In the genomic region with DNA sequence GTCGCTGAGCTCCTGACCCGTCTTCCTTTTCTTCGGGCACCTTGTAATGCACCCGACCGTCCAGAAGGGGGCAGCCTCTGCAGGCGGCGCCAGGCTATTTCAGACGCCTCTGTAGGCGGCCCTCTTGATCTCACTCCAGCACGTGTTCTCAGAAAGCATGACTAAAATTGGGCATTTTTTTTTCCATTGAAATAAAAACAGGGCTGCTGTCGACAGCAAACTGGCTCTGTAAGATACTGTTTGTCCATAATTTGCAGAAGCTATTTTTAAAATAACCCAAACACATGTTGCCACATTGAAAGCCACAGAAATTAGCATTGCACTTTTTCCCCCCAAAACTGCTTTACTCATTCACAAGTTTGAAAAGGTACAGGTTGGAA, we compare ENCODE assay signal across 8 cellular contexts.
DNase-seq lines count a peak whose midpoint lies in the region; ATAC-seq, FAIRE-seq and TF ChIP-seq lines count a peak whose summit lies in the region.

No MANE protein-coding gene starts in this region.

- H3K4me3 ChIP-seq in H7 (ENCODE audit: insufficient read depth, low read depth, low read length) (no peak overlapping the region), NB4 (ENCODE audit: low read depth, low read length) (no peak overlapping the region), HepG2 (replicated peaks in 1 of 3; ENCODE audit: insufficient read depth in 1 of 3, low read depth in 2 of 3, low read length in 3 of 3) (no peak overlapping the region)

- no peak overlapping the region for H3K27ac ChIP-seq in HepG2 (ENCODE audit: extremely low read length, insufficient read depth, low read length)

- intact Hi-C loops in HepG2 (cut with micrococcal nuclease; ENCODE audit: unreplicated experiment) = no loop called here

- TF ChIP-seq RAD21 in HepG2 (CRISPR knock-in tag; IDR thresholded peaks at IDR 0.05) = no peak; the same call in 1 of the 2 replicates

- peak; percentile 21 for FAIRE-seq in HepG2 (lab: Jason Lieb, UNC)

- H3K9me3 ChIP-seq in HepG2 (ENCODE audit: low read length) = no peaks in the 10 kb centered on the region; the same call in 1 of the 2 replicates

- TF ChIP-seq CTCF in NB4 (IDR thresholded peaks at IDR 0.05; ENCODE audit: low read depth, low read length) (peak; percentile 93), HepG2 (CRISPR knock-in tag; IDR thresholded peaks at IDR 0.05) (peak; percentile 60)

- H3K9ac ChIP-seq in HepG2 (ENCODE audit: insufficient read depth, low read depth, low read length) = no peak overlapping the region

- H3K27me3 ChIP-seq in H7 (ENCODE audit: control insufficient read depth, insufficient read depth, low read length) (peaks cover 8% of the 10 kb centered on the region), HepG2 (ENCODE audit: control insufficient read depth in 1 of 2, insufficient read depth in 2 of 2, low read length in 2 of 2) (peaks cover 0 to 22% of the 10 kb centered on the region in 2 experiments; a peak in 3 of 5 replicates)

- no TSS peak for BruUV-seq in HepG2 (replicated peaks; lab: Mats Ljungman, UMichigan)

- in situ Hi-C loops in HepG2 (cut with HindIII; ENCODE audit: extremely low pct_ligation_motif_present, low pct_unique_long_range_greater_than_20kb) = no loop called here

- ATAC-seq in HepG2 (peak; percentile 86), GM19397 (IDR thresholded peaks at IDR 0.05; ENCODE audit: unreplicated experiment) (no peak)

- H3K36me3 ChIP-seq in H7 (replicated peaks; ENCODE audit: control insufficient read depth, insufficient read depth, low read length) = no peaks in the 10 kb centered on the region
- H3K36me3 ChIP-seq in HepG2 (replicated peaks in 1 of 2; ENCODE audit: control insufficient read depth in 1 of 2, insufficient read depth in 2 of 2, low read length in 2 of 2) = no peaks in the 10 kb centered on the region

- 4% methylated on average over 10 of the region's 11 CpGs for WGBS in HepG2 (ENCODE audit: low lambda C conversion rate)

- H2AFZ ChIP-seq in HepG2 (ENCODE audit: low read length) = no peak overlapping the region

- H4K20me1 ChIP-seq in HepG2 (ENCODE audit: insufficient read depth, low read length) = no peaks in the 10 kb centered on the region

- DNase-seq in GM03348 (ENCODE audit: low spot score) (peak; percentile 88), H7 (peak; percentile 88), NB4 (ENCODE audit: low read depth) (peak; percentile 76), cerebellum (ENCODE audit: low spot score) (peak; percentile 78), HepG2 (ENCODE audit: low spot score) (peak; percentile 27)
- DNase-seq in activated CD4-positive, alpha-beta T cell treated with anti-CD3 and anti-CD28 coated beads for 4 hours = peak; percentile 75 to 81
- DNase-seq in stimulated activated CD4-positive, alpha-beta T cell treated with anti-CD3 and anti-CD28 coated beads, TNF-alpha, amount 100 ng/mL, for 24 hours (ENCODE audit: low read depth in 3 of 3) = peak; percentile 74 to 81 (median 74)

- no peaks in the 10 kb centered on the region for H3K79me2 ChIP-seq in HepG2 (ENCODE audit: insufficient read depth, low read length)

- no peak overlapping the region for H3K4me2 ChIP-seq in HepG2 (ENCODE audit: low read depth, low read length)

- TF ChIP-seq POLR2A in NB4 (IDR thresholded peaks at IDR 0.05; ENCODE audit: extremely low read depth, insufficient read length) (no peak), HepG2 (IDR thresholded peaks at IDR 0.05; ENCODE audit: insufficient read depth in 1 of 2, low read depth in 2 of 2, low read length in 2 of 2) (no peak)

- POLR2A ChIA-PET in HepG2 (lab: Yijun Ruan, JAX) = no interaction called here

- CTCF ChIA-PET in HepG2 (lab: Yijun Ruan, JAX; ENCODE audit: low intra/inter-chr PET ratio, low total read pairs) = no interaction called here

- TF ChIP-seq EP300 in HepG2 (IDR thresholded peaks at IDR 0.05; ENCODE audit: low read depth in 2 of 2, low read length in 2 of 2) (no peak), HepG2 (CRISPR knock-in tag; IDR thresholded peaks at IDR 0.05; ENCODE audit: borderline replicate concordance) (no peak)

- peaks cover 11% of the 10 kb centered on the region for H3K4me1 ChIP-seq in HepG2 (ENCODE audit: insufficient read depth, low read length)

TF ChIP-seq in HepG2, 621 proteins besides CTCF, POLR2A, EP300 and RAD21 (continues in another document):
- TF ChIP-seq, protein P1, sequence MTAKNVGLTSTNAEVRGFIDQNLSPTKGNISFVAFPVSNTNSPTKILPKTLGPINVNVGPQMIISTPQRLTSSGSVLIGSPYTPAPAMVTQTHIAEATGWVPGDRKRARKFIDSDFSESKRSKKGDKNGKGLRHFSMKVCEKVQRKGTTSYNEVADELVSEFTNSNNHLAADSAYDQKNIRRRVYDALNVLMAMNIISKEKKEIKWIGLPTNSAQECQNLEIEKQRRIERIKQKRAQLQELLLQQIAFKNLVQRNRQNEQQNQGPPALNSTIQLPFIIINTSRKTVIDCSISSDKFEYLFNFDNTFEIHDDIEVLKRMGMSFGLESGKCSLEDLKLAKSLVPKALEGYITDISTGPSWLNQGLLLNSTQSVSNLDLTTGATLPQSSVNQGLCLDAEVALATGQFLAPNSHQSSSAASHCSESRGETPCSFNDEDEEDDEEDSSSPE (CRISPR knock-in tag; IDR thresholded peaks at IDR 0.05) = peak; percentile 62
- TF ChIP-seq USF2 (IDR thresholded peaks at IDR 0.05; ENCODE audit: low read depth, low read length) (no peak), USF2 (CRISPR knock-in tag; IDR thresholded peaks at IDR 0.05; ENCODE audit: borderline replicate concordance) (peak; percentile 48; the same call in 1 of the 2 replicates), BHLHE40 (IDR thresholded peaks at IDR 0.05; ENCODE audit: low read length) (peak; percentile 85), SRF (IDR thresholded peaks at IDR 0.05; ENCODE audit: low read depth, low read length) (peak; percentile 41; the same call in 1 of the 2 replicates), ZNF574 (CRISPR knock-in tag; IDR thresholded peaks at IDR 0.05) (0 out of 2 replicates have a peak, but pooled peaks have one; percentile 40), STAG1 (CRISPR knock-in tag; IDR thresholded peaks at IDR 0.05) (peak; percentile 39; the same call in 1 of the 2 replicates), ZNF878 (CRISPR knock-in tag; IDR thresholded peaks at IDR 0.05) (0 out of 2 replicates have a peak, but pooled peaks have one; percentile 27), TCF7 (IDR thresholded peaks at IDR 0.05; ENCODE audit: low read depth) (peak; percentile 59; the same call in 1 of the 2 replicates)
- TF ChIP-seq, protein P2, sequence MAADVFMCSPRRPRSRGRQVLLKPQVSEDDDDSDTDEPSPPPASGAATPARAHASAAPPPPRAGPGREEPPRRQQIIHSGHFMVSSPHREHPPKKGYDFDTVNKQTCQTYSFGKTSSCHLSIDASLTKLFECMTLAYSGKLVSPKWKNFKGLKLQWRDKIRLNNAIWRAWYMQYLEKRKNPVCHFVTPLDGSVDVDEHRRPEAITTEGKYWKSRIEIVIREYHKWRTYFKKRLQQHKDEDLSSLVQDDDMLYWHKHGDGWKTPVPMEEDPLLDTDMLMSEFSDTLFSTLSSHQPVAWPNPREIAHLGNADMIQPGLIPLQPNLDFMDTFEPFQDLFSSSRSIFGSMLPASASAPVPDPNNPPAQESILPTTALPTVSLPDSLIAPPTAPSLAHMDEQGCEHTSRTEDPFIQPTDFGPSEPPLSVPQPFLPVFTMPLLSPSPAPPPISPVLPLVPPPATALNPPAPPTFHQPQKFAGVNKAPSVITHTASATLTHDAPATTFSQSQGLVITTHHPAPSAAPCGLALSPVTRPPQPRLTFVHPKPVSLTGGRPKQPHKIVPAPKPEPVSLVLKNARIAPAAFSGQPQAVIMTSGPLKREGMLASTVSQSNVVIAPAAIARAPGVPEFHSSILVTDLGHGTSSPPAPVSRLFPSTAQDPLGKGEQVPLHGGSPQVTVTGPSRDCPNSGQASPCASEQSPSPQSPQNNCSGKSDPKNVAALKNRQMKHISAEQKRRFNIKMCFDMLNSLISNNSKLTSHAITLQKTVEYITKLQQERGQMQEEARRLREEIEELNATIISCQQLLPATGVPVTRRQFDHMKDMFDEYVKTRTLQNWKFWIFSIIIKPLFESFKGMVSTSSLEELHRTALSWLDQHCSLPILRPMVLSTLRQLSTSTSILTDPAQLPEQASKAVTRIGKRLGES (CRISPR knock-in tag; IDR thresholded peaks at IDR 0.05; ENCODE audit: borderline replicate concordance) = no peak

Comparison
In these comparisons a context has a peak if more than half of its experiments do, and no peak if none do; other contexts are left out.
1. DNase-seq: peak in every context shown above with its lines; median percentile 88 in GM03348; 88 in H7; 78 in activated CD4-positive, alpha-beta T cell treated with anti-CD3 and anti-CD28 coated beads for 4 hours; 78 in cerebellum; 76 in NB4; 74 in stimulated activated CD4-positive, alpha-beta T cell treated with anti-CD3 and anti-CD28 coated beads, TNF-alpha, amount 100 ng/mL, for 24 hours; 27 in HepG2.